8 cellular contexts compared by ENCODE assay signal in genomic region chr10:104337527-104337984, GRCh38. TPM values are rescaled to one million over a fixed set of nuclear protein-coding genes. Genes with fewer than 3 reads are reported as not detected.
DNase-seq lines count a peak whose midpoint lies in the region; ATAC-seq, FAIRE-seq and TF ChIP-seq lines count a peak whose summit lies in the region.

No MANE protein-coding gene starts in this region.

- H3K27me3 ChIP-seq in NT2/D1 (ENCODE audit: insufficient read depth, insufficient read length), result peaks cover 17% of the 10 kb centered on the region
- H3K27me3 ChIP-seq in bronchial epithelial cell (ENCODE audit: control insufficient read depth, insufficient read depth, low read length), result no peaks in the 10 kb centered on the region
- peaks cover 0 to 21% of the 10 kb centered on the region in 2 experiments; a peak in 3 of 5 replicates for H3K27me3 ChIP-seq in HepG2 (ENCODE audit: control insufficient read depth in 1 of 2, insufficient read depth in 2 of 2, low read length in 2 of 2)
- H3K27me3 ChIP-seq in thymus (ENCODE audit: control insufficient read depth, insufficient read depth), result no peaks in the 10 kb centered on the region

- peak overlapping the region; percentile 98 for H3K4me3 Mint-ChIP-seq in activated CD4-positive, alpha-beta T cell treated with anti-CD3 and anti-CD28 coated beads, Interleukin-2, amount 10 ng/mL, durations not matched to agents 7 days and 5 days

- in situ Hi-C loops in HepG2 (cut with HindIII; ENCODE audit: extremely low pct_ligation_motif_present, low pct_unique_long_range_greater_than_20kb), result no loop called here

- no peaks in the 10 kb centered on the region for H3K79me2 ChIP-seq in HepG2 (ENCODE audit: insufficient read depth, low read length)

- TF ChIP-seq CTCF in bronchial epithelial cell (IDR thresholded peaks at IDR 0.05; ENCODE audit: insufficient read depth, low read length, severe bottlenecking), result no peak
- no peak for TF ChIP-seq CTCF in HepG2 (CRISPR knock-in tag; IDR thresholded peaks at IDR 0.05)

- BruUV-seq in HepG2 (replicated peaks; lab: Mats Ljungman, UMichigan), result no TSS peak

- TF ChIP-seq RAD21 in HepG2 (CRISPR knock-in tag; IDR thresholded peaks at IDR 0.05), result no peak

- H3K36me3 Mint-ChIP-seq in activated CD4-positive, alpha-beta T cell treated with anti-CD3 and anti-CD28 coated beads, Interleukin-2, amount 10 ng/mL, durations not matched to agents 7 days and 5 days (ENCODE audit: low read depth), result peaks cover 27% of the 10 kb centered on the region

- FAIRE-seq in bronchial epithelial cell (lab: Jason Lieb, UNC) (no peak), HepG2 (lab: Jason Lieb, UNC) (no peak)

- H3K4me2 ChIP-seq in HepG2 (ENCODE audit: low read depth, low read length), result peak overlapping the region; percentile 79

- H3K9me3 Mint-ChIP-seq in activated CD4-positive, alpha-beta T cell treated with anti-CD3 and anti-CD28 coated beads, Interleukin-2, amount 10 ng/mL, durations not matched to agents 7 days and 5 days, result no peaks in the 10 kb centered on the region

- H3K4me1 ChIP-seq in NT2/D1 (ENCODE audit: insufficient read depth, insufficient read length), result peaks cover 9% of the 10 kb centered on the region
- peaks cover 54% of the 10 kb centered on the region for H3K4me1 ChIP-seq in HepG2 (ENCODE audit: insufficient read depth, low read length)
- peaks cover 23% of the 10 kb centered on the region for H3K4me1 ChIP-seq in thymus (ENCODE audit: control insufficient read depth, insufficient read depth, low read length)

- no peak for TF ChIP-seq POLR2A in HepG2 (IDR thresholded peaks at IDR 0.05; ENCODE audit: insufficient read depth in 1 of 2, low read depth in 2 of 2, low read length in 2 of 2)

- H3K27ac Mint-ChIP-seq in activated CD4-positive, alpha-beta T cell treated with anti-CD3 and anti-CD28 coated beads, Interleukin-2, amount 10 ng/mL, durations not matched to agents 7 days and 5 days, result peak overlapping the region; percentile 100

- peak overlapping the region; percentile 79 for H3K9ac ChIP-seq in NT2/D1 (ENCODE audit: insufficient read length, low read depth)
- peak overlapping the region; percentile 65; the same call in 1 of the 2 replicates for H3K9ac ChIP-seq in HepG2 (ENCODE audit: insufficient read depth, low read depth, low read length)

- no peaks in the 10 kb centered on the region for H4K20me1 ChIP-seq in HepG2 (ENCODE audit: insufficient read depth, low read length)

- H3K4me1 Mint-ChIP-seq in activated CD4-positive, alpha-beta T cell treated with anti-CD3 and anti-CD28 coated beads, Interleukin-2, amount 10 ng/mL, durations not matched to agents 7 days and 5 days, result peaks cover 61% of the 10 kb centered on the region

- peaks cover 16% of the 10 kb centered on the region for H3K36me3 ChIP-seq in NT2/D1 (ENCODE audit: insufficient read depth, insufficient read length, low read length)
- H3K36me3 ChIP-seq in bronchial epithelial cell (ENCODE audit: control insufficient read depth, insufficient read depth, low read length), result peaks cover 10% of the 10 kb centered on the region
- no peaks in the 10 kb centered on the region; a peak in 1 of 5 replicates for H3K36me3 ChIP-seq in HepG2 (replicated peaks in 1 of 2; ENCODE audit: control insufficient read depth in 1 of 2, insufficient read depth in 2 of 2, low read length in 2 of 2)
- no peaks in the 10 kb centered on the region for H3K36me3 ChIP-seq in thymus (ENCODE audit: control insufficient read depth, insufficient read depth)

- H3K4me3 ChIP-seq in NT2/D1 (ENCODE audit: insufficient read length, low read depth) (peak overlapping the region; percentile 75), bronchial epithelial cell (ENCODE audit: low read depth, low read length) (peak overlapping the region; percentile 93), HepG2 (replicated peaks in 1 of 3; ENCODE audit: insufficient read depth in 1 of 3, low read depth in 2 of 3, low read length in 3 of 3) (peak overlapping the region; percentile 75 to 89 (median 81)), thymus (ENCODE audit: low read length) (peak overlapping the region; percentile 96)

- DNase-seq in activated CD4-positive, alpha-beta T cell treated with anti-CD3 and anti-CD28 coated beads, Interleukin-2, amount 10 ng/mL, durations not matched to agents 7 days and 5 days, result no peak
- no peak for DNase-seq in activated CD4-positive, alpha-beta T cell treated with anti-CD3 and anti-CD28 coated beads, Interleukin-2, amount 50 U/mL, for 4 hours
- DNase-seq in NT2/D1 (ENCODE audit: low read depth, low spot score) (no peak), bronchial epithelial cell (ENCODE audit: low read depth) (no peak), HepG2 (ENCODE audit: low spot score) (no peak), DMS153 treated with DMSO at 0.1 percent for 48 hours (lab: John Stamatoyannopoulos, UW; ENCODE audit: unreplicated experiment) (no peak)

- H3K27ac ChIP-seq in HepG2 (ENCODE audit: extremely low read length, insufficient read depth, low read length) (no peak overlapping the region), thymus (ENCODE audit: low read depth) (peak overlapping the region; percentile 98)

- POLR2A ChIA-PET in activated CD4-positive, alpha-beta T cell treated with anti-CD3 and anti-CD28 coated beads, Interleukin-2, amount 10 ng/mL, durations not matched to agents 7 days and 5 days (lab: Charles Lee), result interaction anchor here (0.7 kb wide), 1 partner anchor 15 kb away, joined by 7 read pairs; no protein-coding TSS in a partner anchor
- POLR2A ChIA-PET in HepG2 (lab: Yijun Ruan, JAX), result interaction anchor here (0.9 to 1.3 kb wide), 6 partner anchors 8 to 105 kb away, joined by 3 to 6 read pairs (median 4); partner anchors contain the start of gene CFAP43

- WGBS in HepG2 (ENCODE audit: low lambda C conversion rate), result 1% methylated on average over 13 of the region's 22 CpGs
- under 1% methylated on average over 22 of the region's 22 CpGs for WGBS in thymus

- H3K9me3 ChIP-seq in NT2/D1 (ENCODE audit: insufficient read depth, low read length) (no peaks in the 10 kb centered on the region), HepG2 (ENCODE audit: low read length) (no peaks in the 10 kb centered on the region), thymus (ENCODE audit: control insufficient read depth) (no peaks in the 10 kb centered on the region)

- no peak for TF ChIP-seq EP300 in HepG2 (IDR thresholded peaks at IDR 0.05; ENCODE audit: low read depth in 2 of 2, low read length in 2 of 2)
- TF ChIP-seq EP300 in HepG2 (CRISPR knock-in tag; IDR thresholded peaks at IDR 0.05; ENCODE audit: borderline replicate concordance), result no peak

- intact Hi-C loops in HepG2 (cut with micrococcal nuclease; ENCODE audit: unreplicated experiment), result no loop called here

- peaks cover 5% of the 10 kb centered on the region for H3K27me3 Mint-ChIP-seq in activated CD4-positive, alpha-beta T cell treated with anti-CD3 and anti-CD28 coated beads, Interleukin-2, amount 10 ng/mL, durations not matched to agents 7 days and 5 days

- no peak overlapping the region for H2AFZ ChIP-seq in HepG2 (ENCODE audit: low read length)

- ATAC-seq in HG02763 (IDR thresholded peaks at IDR 0.05; ENCODE audit: unreplicated experiment) (peak; percentile 36), HepG2 (peak; percentile 75)

- CTCF ChIA-PET in activated CD4-positive, alpha-beta T cell treated with anti-CD3 and anti-CD28 coated beads, Interleukin-2, amount 10 ng/mL, durations not matched to agents 7 days and 5 days (lab: Charles Lee), result interaction anchor here (0.6 to 1.9 kb wide), 12 partner anchors 8 to 58 kb away, joined by 3 to 16 read pairs (median 4); partner anchors contain the start of gene CFAP58
- CTCF ChIA-PET in HepG2 (lab: Yijun Ruan, JAX; ENCODE audit: low intra/inter-chr PET ratio, low total read pairs), result no interaction called here

RNA-seq across cellular contexts. Expression of gene ITPRIP, which starts 0.7 kb away (rescaled TPM):
- total RNA-seq in activated CD4-positive, alpha-beta T cell treated with anti-CD3 and anti-CD28 coated beads, Interleukin-2, amount 10 ng/mL, durations not matched to agents 7 days and 5 days, result 10 to 100 TPM; 24.9 to 26.5 TPM
- total RNA-seq in bronchial epithelial cell (12.9 and 30.7 TPM in 2 replicates), HepG2 (2016; rRNA removed; fragmentation: Illumina TruSeq; extraction: Trizol) (0.58 and 1.00 TPM in 2 replicates)
- 0.09 and 0.10 TPM in 2 replicates for total RNA-seq in HepG2 (2016; cell fraction: cytosol; rRNA removed; fragmentation: Illumina TruSeq; extraction: Trizol; ENCODE audit: low read depth)
- total RNA-seq in HepG2 (2016; cell fraction: insoluble cytoplasmic fraction; rRNA removed; fragmentation: Illumina TruSeq; extraction: Trizol), result 0.55 and 1.0 TPM in 2 replicates
- total RNA-seq in HepG2 (2016; cell fraction: membrane; rRNA removed; fragmentation: Illumina TruSeq; extraction: Trizol), result 0.38 and 0.53 TPM in 2 replicates
- 1.4 and 2.2 TPM in 2 replicates for total RNA-seq in HepG2 (2016; cell fraction: nucleus; rRNA removed; fragmentation: Illumina TruSeq; extraction: Trizol)
- polyA plus RNA-seq in HepG2 (2011; rRNA removed) (2.8 and 3.0 TPM in 2 replicates), thymus (13.6 TPM)
- 2.7 and 3.0 TPM in 2 replicates for polyA plus RNA-seq in HepG2 (2011; cell fraction: cytosol; rRNA removed)
- 4.0 and 5.2 TPM in 2 replicates for polyA plus RNA-seq in HepG2 (2011; cell fraction: nucleus; rRNA removed)
- polyA plus RNA-seq in HepG2 (2012), result 1.5 and 2.5 TPM in 2 replicates
- 0.14 and 0.15 TPM in 2 replicates for polyA plus RNA-seq in HepG2 (2016; cell fraction: cytosol; fragmentation: Illumina TruSeq; extraction: Trizol; ENCODE audit: low read depth)
- polyA plus RNA-seq in HepG2 (2016; cell fraction: insoluble cytoplasmic fraction; fragmentation: Illumina TruSeq; extraction: Trizol; ENCODE audit: low read depth), result 0.71 and 1.0 TPM in 2 replicates
- 0.26 and 0.37 TPM in 2 replicates for polyA plus RNA-seq in HepG2 (2016; cell fraction: membrane; fragmentation: Illumina TruSeq; extraction: Trizol; ENCODE audit: low read depth)
- 3.0 and 3.4 TPM in 2 replicates for polyA plus RNA-seq in HepG2 (2016; cell fraction: nucleus; fragmentation: Illumina TruSeq; extraction: Trizol; ENCODE audit: insufficient read depth, low read depth)
- polyA minus RNA-seq in HepG2 (2011; rRNA and poly(A)+ RNA removed; ENCODE audit: low replicate concordance), result 12.8 and 29.6 TPM in 2 replicates
- polyA minus RNA-seq in HepG2 (2011; cell fraction: cytosol; rRNA and poly(A)+ RNA removed), result 3.2 and 4.6 TPM in 2 replicates
- polyA minus RNA-seq in HepG2 (2011; cell fraction: nucleus; rRNA and poly(A)+ RNA removed), result 9.7 and 10.7 TPM in 2 replicates

RNA-seq across cellular contexts. Expression of gene CFAP58, which starts 16.1 kb away (rescaled TPM):
- under 1 TPM; 0.22 to 0.27 TPM for total RNA-seq in activated CD4-positive, alpha-beta T cell treated with anti-CD3 and anti-CD28 coated beads, Interleukin-2, amount 10 ng/mL, durations not matched to agents 7 days and 5 days
- total RNA-seq in bronchial epithelial cell, result 0.53 and 1.2 TPM in 2 replicates
- total RNA-seq in HepG2 (2016; rRNA removed; fragmentation: Illumina TruSeq; extraction: Trizol), result not detected in 2 replicates
- not detected in 2 replicates for total RNA-seq in HepG2 (2016; cell fraction: cytosol; rRNA removed; fragmentation: Illumina TruSeq; extraction: Trizol; ENCODE audit: low read depth)
- not detected in 2 replicates for total RNA-seq in HepG2 (2016; cell fraction: insoluble cytoplasmic fraction; rRNA removed; fragmentation: Illumina TruSeq; extraction: Trizol)
- total RNA-seq in HepG2 (2016; cell fraction: membrane; rRNA removed; fragmentation: Illumina TruSeq; extraction: Trizol), result not detected in 2 replicates
- total RNA-seq in HepG2 (2016; cell fraction: nucleus; rRNA removed; fragmentation: Illumina TruSeq; extraction: Trizol), result not detected in 2 replicates
- polyA plus RNA-seq in HepG2 (2011; rRNA removed), result 0.03 TPM in 2 replicates
- not detected in 2 replicates for polyA plus RNA-seq in HepG2 (2011; cell fraction: cytosol; rRNA removed)
- polyA plus RNA-seq in HepG2 (2011; cell fraction: nucleus; rRNA removed), result 0.12 and 0.19 TPM in 2 replicates
- 0.09 TPM in 1 of 2 replicates, not detected in the other for polyA plus RNA-seq in HepG2 (2012)
- polyA plus RNA-seq in HepG2 (2016; cell fraction: cytosol; fragmentation: Illumina TruSeq; extraction: Trizol; ENCODE audit: low read depth), result not detected in 2 replicates
- not detected in 2 replicates for polyA plus RNA-seq in HepG2 (2016; cell fraction: insoluble cytoplasmic fraction; fragmentation: Illumina TruSeq; extraction: Trizol; ENCODE audit: low read depth)
- not detected in 2 replicates for polyA plus RNA-seq in HepG2 (2016; cell fraction: membrane; fragmentation: Illumina TruSeq; extraction: Trizol; ENCODE audit: low read depth)
- not detected in 2 replicates for polyA plus RNA-seq in HepG2 (2016; cell fraction: nucleus; fragmentation: Illumina TruSeq; extraction: Trizol; ENCODE audit: insufficient read depth, low read depth)
- polyA minus RNA-seq in HepG2 (2011; rRNA and poly(A)+ RNA removed; ENCODE audit: low replicate concordance), result not detected in 2 replicates
- polyA minus RNA-seq in HepG2 (2011; cell fraction: cytosol; rRNA and poly(A)+ RNA removed), result not detected in 2 replicates
- 0.13 TPM in 1 of 2 replicates, not detected in the other for polyA minus RNA-seq in HepG2 (2011; cell fraction: nucleus; rRNA and poly(A)+ RNA removed)
- polyA plus RNA-seq in thymus, result 0.34 TPM
